ENCODE assay signal across 10 cellular contexts in genomic region chr12:52215587-52216031, GRCh38. TPM values are rescaled to one million over a fixed set of nuclear protein-coding genes. Genes with fewer than 3 reads are reported as not detected.
DNase-seq lines count a peak whose midpoint lies in the region; ATAC-seq and TF ChIP-seq lines count a peak whose summit lies in the region.
"Had no signal": no experiment of that assay in that cellular context is flagged by ENCODE, and none has a peak within 500 bp of the region (broad histone marks: within the 10 kb centered on the region; RNA-seq: fewer than 3 reads in every experiment).

No MANE protein-coding gene starts in this region.

- WGBS in trophoblast cell (ENCODE audit: extremely low coverage, insufficient coverage, insufficient read length), result no CpG with 5 or more reads among the region's 7 CpGs
- 39 to 41% methylated on average over 4 to 5 of the region's 7 CpGs for WGBS in esophagus squamous epithelium, 2 donors

- H3K14ac ChIP-seq in trophoblast cell (ENCODE audit: low read length), result no peak overlapping the region

- in situ Hi-C loops in GM13977 (cut with MboI; ENCODE audit: low pct_unique_long_range_greater_than_20kb, low sequenced_read_pairs, unreplicated experiment), result no loop called here

- peak overlapping the region; percentile 42 for H2BK120ac ChIP-seq in trophoblast cell (ENCODE audit: insufficient read depth, low read length, poor library complexity)

- no peak overlapping the region for H3K23ac ChIP-seq in trophoblast cell (ENCODE audit: low read length)

- H3K9ac ChIP-seq in trophoblast cell (ENCODE audit: low read length), result no peak overlapping the region

- TF ChIP-seq POLR2A in esophagus squamous epithelium (IDR thresholded peaks at IDR 0.05), result no peak

- TF ChIP-seq CTCF in endothelial cell (IDR thresholded peaks at IDR 0.05; ENCODE audit: unreplicated experiment) (no peak), esophagus squamous epithelium (IDR thresholded peaks at IDR 0.05) (no peak), GM13977 (IDR thresholded peaks at IDR 0.05; ENCODE audit: extremely low read depth, insufficient read depth, missing control alignments) (no peak)

- H3K36me3 Mint-ChIP-seq in endothelial cell (ENCODE audit: low read depth, unreplicated experiment), result no peaks in the 10 kb centered on the region

- H3K4me3 ChIP-seq in trophoblast cell (ENCODE audit: low read depth, low read length) (no peak overlapping the region), esophagus squamous epithelium (no peak overlapping the region)
- H3K4me3 ChIP-seq: cardiac muscle cell had no signal

- peaks cover 15% of the 10 kb centered on the region for H3K4me1 Mint-ChIP-seq in endothelial cell (ENCODE audit: unreplicated experiment)

- H4K12ac ChIP-seq in trophoblast cell (ENCODE audit: low read depth, low read length), result no peak overlapping the region

- H2AK5ac ChIP-seq in trophoblast cell (ENCODE audit: low read length), result no peak overlapping the region

- H3K4me1 ChIP-seq in trophoblast cell (ENCODE audit: control insufficient read depth in 1 of 2, insufficient read depth in 2 of 2, low read length in 2 of 2) (peaks cover 28 to 38% of the 10 kb centered on the region in 2 experiments), esophagus squamous epithelium (peaks cover 16 to 79% (median 20%) of the 10 kb centered on the region in 3 donors)

- no peak overlapping the region for H3K4me2 ChIP-seq in trophoblast cell (ENCODE audit: low read length)

- H3K4me3 Mint-ChIP-seq in endothelial cell (ENCODE audit: unreplicated experiment), result no peak overlapping the region

- H3K9me3 Mint-ChIP-seq in endothelial cell (ENCODE audit: unreplicated experiment), result no peaks in the 10 kb centered on the region

- H3K36me3 ChIP-seq in trophoblast cell (ENCODE audit: control insufficient read depth in 1 of 2, insufficient read depth in 2 of 2, low read length in 2 of 2) (no peaks in the 10 kb centered on the region), esophagus squamous epithelium (no peaks in the 10 kb centered on the region)
- H3K36me3 ChIP-seq: cardiac muscle cell had no signal

- H2AFZ ChIP-seq in trophoblast cell (ENCODE audit: insufficient read depth, low read length, poor library complexity), result no peak overlapping the region

- peaks cover 12% of the 10 kb centered on the region for H3K27me3 Mint-ChIP-seq in endothelial cell (ENCODE audit: unreplicated experiment)

- ATAC-seq in HG03442 (IDR thresholded peaks at IDR 0.05; ENCODE audit: unreplicated experiment), result no peak

- intact Hi-C loops in esophagus squamous epithelium (cut with DNase I), result no loop called here

- peaks cover 2% of the 10 kb centered on the region for H3K79me2 ChIP-seq in trophoblast cell (ENCODE audit: control insufficient read depth, insufficient read depth, low read length, poor library complexity)

- no peaks in the 10 kb centered on the region for H3K27me3 ChIP-seq in trophoblast cell (ENCODE audit: insufficient read depth, low read length)
- peaks cover 0 to 4% (median 0%) of the 10 kb centered on the region in 4 donors for H3K27me3 ChIP-seq in esophagus squamous epithelium

- H3K27ac ChIP-seq in trophoblast cell (ENCODE audit: low read depth, low read length) (peak overlapping the region; percentile 74), esophagus squamous epithelium (peak overlapping the region in 1 of 4 donors; percentile 60)
- H3K27ac ChIP-seq: cardiac muscle cell had no signal

- peak overlapping the region; percentile 34 for H2BK12ac ChIP-seq in trophoblast cell (ENCODE audit: low read length)

- peaks cover 3% of the 10 kb centered on the region for H3K9me3 ChIP-seq in trophoblast cell (ENCODE audit: insufficient read depth, low read depth, low read length)
- no peaks in the 10 kb centered on the region for H3K9me3 ChIP-seq in esophagus squamous epithelium

- H4K91ac ChIP-seq in trophoblast cell (ENCODE audit: low read depth, low read length), result peak overlapping the region; percentile 79

- H2BK5ac ChIP-seq in trophoblast cell (ENCODE audit: low read depth, low read length, poor library complexity), result peak overlapping the region; percentile 63

- H3K79me1 ChIP-seq in trophoblast cell (ENCODE audit: low read length), result peaks cover 43% of the 10 kb centered on the region

- DNase-seq in Daoy (ENCODE audit: low read depth) (peak; percentile 92), NCI-H69 (lab: John Stamatoyannopoulos, UW) (peak; percentile 66), endothelial cell (ENCODE audit: low spot score) (no peak), trophoblast cell (peak; percentile 99), esophagus squamous epithelium (lab: John Stamatoyannopoulos, UW) (no peak), NOMO-1 (lab: John Stamatoyannopoulos, UW; ENCODE audit: unreplicated experiment in 2 of 2) (no peak), GM13977 (ENCODE audit: low spot score) (no peak)
- DNase-seq: COR-L47 had no signal

- no peak overlapping the region for H3K18ac ChIP-seq in trophoblast cell (ENCODE audit: low read length)

- peak overlapping the region; percentile 64 for H3K27ac Mint-ChIP-seq in endothelial cell (ENCODE audit: unreplicated experiment)

- peak overlapping the region; percentile 34 for H4K8ac ChIP-seq in trophoblast cell (ENCODE audit: low read depth, low read length)

- H3K4ac ChIP-seq in trophoblast cell (ENCODE audit: low read depth, low read length), result no peak overlapping the region

RNA-seq across cellular contexts. Expression of gene KRT7, which starts 17.4 kb away (rescaled TPM):
- 5.5 and 12.2 TPM in 2 replicates for total RNA-seq in Daoy (2014; rRNA removed; shearing (Covaris generic))
- total RNA-seq in endothelial cell (ENCODE audit: unreplicated experiment), result not detected
- polyA plus RNA-seq in trophoblast cell (2013), result 666 and 746 TPM in 2 replicates
- 100 to 1,000 TPM in 1 of 4 donors, 10 to 100 TPM in 3; 18.7 to 118 (median 64.4) TPM for total RNA-seq in esophagus squamous epithelium

RNA-seq across cellular contexts. Expression of gene KRT80, which starts 23.8 kb away (rescaled TPM):
- 4.4 and 5.5 TPM in 2 replicates for total RNA-seq in Daoy (2014; rRNA removed; shearing (Covaris generic))
- 1.5 TPM for total RNA-seq in endothelial cell (ENCODE audit: unreplicated experiment)
- 26.3 and 28.8 TPM in 2 replicates for polyA plus RNA-seq in trophoblast cell (2013)
- total RNA-seq in esophagus squamous epithelium, result 10 to 100 TPM; 11.4 to 39.6 (median 16.5) TPM
- total RNA-seq: cardiac muscle cell had no signal
- polyA plus RNA-seq: cardiac muscle cell had no signal

RNA-seq across cellular contexts. Expression of gene KRT86, which starts 58.8 kb away (rescaled TPM):
- 0.40 and 0.65 TPM in 2 replicates for total RNA-seq in Daoy (2014; rRNA removed; shearing (Covaris generic))
- total RNA-seq in endothelial cell (ENCODE audit: unreplicated experiment), result not detected
- polyA plus RNA-seq in trophoblast cell (2013), result 0.10 and 0.14 TPM in 2 replicates
- total RNA-seq in esophagus squamous epithelium, result not detected
- total RNA-seq: cardiac muscle cell had no signal

Comparison
In these comparisons a context has a peak if more than half of its experiments do, and no peak if none do; other contexts are left out.
1. DNase-seq: peak in Daoy (single experiment), NCI-H69 (single experiment) and trophoblast cell (2 of 2); none in endothelial cell (single experiment), esophagus squamous epithelium (single experiment), NOMO-1 (0 of 2) and GM13977 (single experiment).